In the genomic region with DNA sequence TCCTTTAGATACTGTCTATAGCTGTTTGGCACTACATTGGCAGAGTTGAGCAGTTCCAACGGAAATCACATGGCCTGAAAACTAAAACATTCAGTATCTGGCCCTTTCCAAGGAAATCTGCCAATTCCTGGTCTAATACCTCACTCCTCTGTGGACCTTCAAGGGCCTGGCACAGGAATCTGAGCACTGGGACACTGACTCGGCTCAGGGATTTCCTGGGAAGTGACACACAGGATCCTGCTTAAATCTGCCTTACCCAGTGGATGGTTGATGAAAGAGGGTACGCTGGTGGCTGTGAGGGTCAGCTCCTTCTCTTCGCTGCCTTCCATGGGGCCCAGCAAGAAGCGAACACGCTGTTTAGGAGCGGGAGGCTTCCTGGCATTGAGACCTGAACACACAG, we compare ENCODE assay signal across 10 cellular contexts. TPM values are rescaled to one million over a fixed set of nuclear protein-coding genes. Genes with fewer than 3 reads are reported as not detected.
A peak's percentile ranks its signal among the peaks of the same experiment; 100 is the strongest.
DNase-seq lines count a peak whose midpoint lies in the region; ATAC-seq lines count a peak whose summit lies in the region.
"Had no signal": no experiment of that assay in that cellular context is flagged by ENCODE, and none has a peak within 500 bp of the region (broad histone marks: within the 10 kb centered on the region; RNA-seq: fewer than 3 reads in every experiment).

No MANE protein-coding gene starts in this region.

- POLR2A ChIA-PET in activated CD8-positive, alpha-beta T cell treated with anti-CD3 and anti-CD28 coated beads, Interleukin-2, amount 10 ng/mL, durations not matched to agents 7 days and 5 days (lab: Charles Lee) = interaction anchor here (0.6 to 1.3 kb wide), 3 partner anchors 18 to 45 kb away, joined by 3 to 5 read pairs (median 4); partner anchors contain the start of genes GOLGA2 and SWI5

- peaks cover 16% of the 10 kb centered on the region for H3K36me3 Mint-ChIP-seq in activated CD4-positive, alpha-beta T cell treated with anti-CD3 and anti-CD28 coated beads, Interleukin-2, amount 10 ng/mL, durations not matched to agents 24 days and 14 days (ENCODE audit: low read depth)
- peaks cover 18% of the 10 kb centered on the region for H3K36me3 Mint-ChIP-seq in activated CD8-positive, alpha-beta T cell treated with anti-CD3 and anti-CD28 coated beads, Interleukin-2, amount 10 ng/mL, durations not matched to agents 7 days and 5 days (ENCODE audit: low read depth)

- no peaks in the 10 kb centered on the region for H3K9me3 Mint-ChIP-seq in activated CD4-positive, alpha-beta T cell treated with anti-CD3 and anti-CD28 coated beads, Interleukin-2, amount 10 ng/mL, durations not matched to agents 24 days and 14 days
- H3K9me3 Mint-ChIP-seq in activated CD8-positive, alpha-beta T cell treated with anti-CD3 and anti-CD28 coated beads, Interleukin-2, amount 10 ng/mL, durations not matched to agents 7 days and 5 days (ENCODE audit: insufficient read depth) = no peaks in the 10 kb centered on the region
- no peaks in the 10 kb centered on the region for H3K9me3 Mint-ChIP-seq in stimulated activated naive CD8-positive, alpha-beta T cell treated with anti-CD3 and anti-CD28 coated beads, Interleukin-15, amount 100 ng/mL, for 72 hours

- intact Hi-C loops in activated CD4-positive, alpha-beta T cell treated with anti-CD3 and anti-CD28 coated beads, Interleukin-2, amount 10 ng/mL, durations not matched to agents 24 days and 14 days (cut with micrococcal nuclease) = no loop called here

- H3K4me3 ChIP-seq in iPS-18c (ENCODE audit: insufficient read depth, low read depth, low read length) = peak overlapping the region; percentile 86

- peak overlapping the region; percentile 91 for H3K4me3 Mint-ChIP-seq in activated CD4-positive, alpha-beta T cell treated with anti-CD3 and anti-CD28 coated beads, Interleukin-2, amount 10 ng/mL, durations not matched to agents 24 days and 14 days
- H3K4me3 Mint-ChIP-seq in activated CD8-positive, alpha-beta T cell treated with anti-CD3 and anti-CD28 coated beads, Interleukin-2, amount 10 ng/mL, durations not matched to agents 7 days and 5 days = peak overlapping the region; percentile 97
- H3K4me3 Mint-ChIP-seq in stimulated activated naive CD8-positive, alpha-beta T cell treated with anti-CD3 and anti-CD28 coated beads, Interleukin-15, amount 100 ng/mL, for 72 hours = peak overlapping the region; percentile 90 to 95

- H3K27ac Mint-ChIP-seq in activated CD4-positive, alpha-beta T cell treated with anti-CD3 and anti-CD28 coated beads, Interleukin-2, amount 10 ng/mL, durations not matched to agents 24 days and 14 days = no peak overlapping the region
- H3K27ac Mint-ChIP-seq in activated CD8-positive, alpha-beta T cell treated with anti-CD3 and anti-CD28 coated beads, Interleukin-2, amount 10 ng/mL, durations not matched to agents 7 days and 5 days = no peak overlapping the region
- no peak overlapping the region for H3K27ac Mint-ChIP-seq in stimulated activated naive CD8-positive, alpha-beta T cell treated with anti-CD3 and anti-CD28 coated beads, Interleukin-15, amount 100 ng/mL, for 72 hours

- H3K4me1 Mint-ChIP-seq in activated CD4-positive, alpha-beta T cell treated with anti-CD3 and anti-CD28 coated beads, Interleukin-2, amount 10 ng/mL, durations not matched to agents 24 days and 14 days = peaks cover 9% of the 10 kb centered on the region
- H3K4me1 Mint-ChIP-seq in activated CD8-positive, alpha-beta T cell treated with anti-CD3 and anti-CD28 coated beads, Interleukin-2, amount 10 ng/mL, durations not matched to agents 7 days and 5 days (ENCODE audit: low read depth) = peaks cover 18% of the 10 kb centered on the region
- peaks cover 25% of the 10 kb centered on the region for H3K4me1 Mint-ChIP-seq in stimulated activated naive CD8-positive, alpha-beta T cell treated with anti-CD3 and anti-CD28 coated beads, Interleukin-15, amount 100 ng/mL, for 72 hours

- CTCF ChIA-PET in activated CD8-positive, alpha-beta T cell treated with anti-CD3 and anti-CD28 coated beads, Interleukin-2, amount 10 ng/mL, durations not matched to agents 7 days and 5 days (lab: Charles Lee) = interaction anchor here (0.6 to 1.3 kb wide), 5 partner anchors 14 to 99 kb away, joined by 3 to 6 read pairs (median 3); partner anchors contain the start of gene CERCAM

- no peaks in the 10 kb centered on the region for H3K9me3 ChIP-seq in iPS-18c (ENCODE audit: control insufficient read depth, insufficient read depth, low read length)

- DNase-seq in activated CD4-positive, alpha-beta T cell treated with anti-CD3 and anti-CD28 coated beads, Interleukin-2, amount 10 ng/mL, durations not matched to agents 24 days and 14 days = no peak
- DNase-seq in activated CD4-positive, alpha-beta T cell treated with anti-CD3 and anti-CD28 coated beads for 1 hour = no peak
- DNase-seq in activated CD8-positive, alpha-beta T cell treated with anti-CD3 and anti-CD28 coated beads, Interleukin-2, amount 10 ng/mL, durations not matched to agents 7 days and 5 days = no peak
- DNase-seq in stimulated activated naive CD8-positive, alpha-beta T cell treated with anti-CD3 and anti-CD28 coated beads, Interleukin-15, amount 100 ng/mL, for 72 hours = no peak
- no peak for DNase-seq in AG08395 (ENCODE audit: low spot score)
- DNase-seq in cerebellum (ENCODE audit: low spot score) = no peak
- DNase-seq: C1 segment of cervical spinal cord, cortex of kidney had no signal

- ATAC-seq in activated CD8-positive, alpha-beta T cell treated with anti-CD3 and anti-CD28 coated beads, Interleukin-2, amount 10 ng/mL, durations not matched to agents 7 days and 5 days = no peak
- no peak for ATAC-seq in stimulated activated naive CD8-positive, alpha-beta T cell treated with anti-CD3 and anti-CD28 coated beads, Interleukin-15, amount 100 ng/mL, for 72 hours
- ATAC-seq in GM21360 (IDR thresholded peaks at IDR 0.05; ENCODE audit: unreplicated experiment) = no peak

- H3K27me3 Mint-ChIP-seq in activated CD4-positive, alpha-beta T cell treated with anti-CD3 and anti-CD28 coated beads, Interleukin-2, amount 10 ng/mL, durations not matched to agents 24 days and 14 days = no peaks in the 10 kb centered on the region
- no peaks in the 10 kb centered on the region for H3K27me3 Mint-ChIP-seq in activated CD8-positive, alpha-beta T cell treated with anti-CD3 and anti-CD28 coated beads, Interleukin-2, amount 10 ng/mL, durations not matched to agents 7 days and 5 days (ENCODE audit: low read depth)
- no peaks in the 10 kb centered on the region for H3K27me3 Mint-ChIP-seq in stimulated activated naive CD8-positive, alpha-beta T cell treated with anti-CD3 and anti-CD28 coated beads, Interleukin-15, amount 100 ng/mL, for 72 hours

RNA-seq across cellular contexts. Expression of gene TRUB2, which starts 0.9 kb away (rescaled TPM):
- 40.4 and 43.0 TPM in 2 replicates for total RNA-seq in activated CD4-positive, alpha-beta T cell treated with anti-CD3 and anti-CD28 coated beads, Interleukin-2, amount 10 ng/mL, durations not matched to agents 24 days and 14 days
- 10 to 100 TPM; 25.5 to 27.7 TPM for total RNA-seq in activated CD8-positive, alpha-beta T cell treated with anti-CD3 and anti-CD28 coated beads, Interleukin-2, amount 10 ng/mL, durations not matched to agents 7 days and 5 days
- 12.8 TPM for total RNA-seq in cerebellum

RNA-seq across cellular contexts. Expression of gene COQ4, which starts 1.3 kb away (rescaled TPM):
- total RNA-seq in activated CD4-positive, alpha-beta T cell treated with anti-CD3 and anti-CD28 coated beads, Interleukin-2, amount 10 ng/mL, durations not matched to agents 24 days and 14 days = 60.7 and 61.4 TPM in 2 replicates
- total RNA-seq in activated CD8-positive, alpha-beta T cell treated with anti-CD3 and anti-CD28 coated beads, Interleukin-2, amount 10 ng/mL, durations not matched to agents 7 days and 5 days = 10 to 100 TPM; 31.8 to 34.9 TPM
- 33.6 TPM for total RNA-seq in cerebellum

RNA-seq across cellular contexts. Expression of gene SLC27A4, which starts 19.0 kb away (rescaled TPM):
- total RNA-seq in activated CD4-positive, alpha-beta T cell treated with anti-CD3 and anti-CD28 coated beads, Interleukin-2, amount 10 ng/mL, durations not matched to agents 24 days and 14 days = 37.0 and 37.9 TPM in 2 replicates
- 10 to 100 TPM; 19.0 to 21.7 TPM for total RNA-seq in activated CD8-positive, alpha-beta T cell treated with anti-CD3 and anti-CD28 coated beads, Interleukin-2, amount 10 ng/mL, durations not matched to agents 7 days and 5 days
- total RNA-seq in cerebellum = 20.1 TPM

RNA-seq across cellular contexts. Expression of gene SWI5, which starts 45.3 kb away (rescaled TPM):
- 13.6 and 14.3 TPM in 2 replicates for total RNA-seq in activated CD4-positive, alpha-beta T cell treated with anti-CD3 and anti-CD28 coated beads, Interleukin-2, amount 10 ng/mL, durations not matched to agents 24 days and 14 days
- 10 to 100 TPM; 12.2 to 13.7 TPM for total RNA-seq in activated CD8-positive, alpha-beta T cell treated with anti-CD3 and anti-CD28 coated beads, Interleukin-2, amount 10 ng/mL, durations not matched to agents 7 days and 5 days
- total RNA-seq in cerebellum = 10.5 TPM

RNA-seq across cellular contexts. Expression of gene GOLGA2, which starts 45.5 kb away (rescaled TPM):
- 44.1 and 50.4 TPM in 2 replicates for total RNA-seq in activated CD4-positive, alpha-beta T cell treated with anti-CD3 and anti-CD28 coated beads, Interleukin-2, amount 10 ng/mL, durations not matched to agents 24 days and 14 days
- 10 to 100 TPM; 57.9 to 58.8 TPM for total RNA-seq in activated CD8-positive, alpha-beta T cell treated with anti-CD3 and anti-CD28 coated beads, Interleukin-2, amount 10 ng/mL, durations not matched to agents 7 days and 5 days
- total RNA-seq in cerebellum = 50.3 TPM
